Comparison of ENCODE assay signal across 8 cellular contexts in genomic region chr12:108838194-108839010, GRCh38. TPM values are rescaled to one million over a fixed set of nuclear protein-coding genes. Genes with fewer than 3 reads are reported as not detected.
A peak's percentile ranks its signal among the peaks of the same experiment; 100 is the strongest.
DNase-seq lines count a peak whose midpoint lies in the region; ATAC-seq, FAIRE-seq and TF ChIP-seq lines count a peak whose summit lies in the region.

No MANE protein-coding gene starts in this region.

- H3K27ac ChIP-seq in foreskin keratinocyte (peak overlapping the region; percentile 75), uterus (peak overlapping the region; percentile 84 to 86)

- H3K36me3 ChIP-seq in uterus, result no peaks in the 10 kb centered on the region

- FAIRE-seq in RCC 7860 (lab: Jason Lieb, UNC), result peak; percentile 91

- TF ChIP-seq CTCF in foreskin keratinocyte (conservative IDR thresholded peaks at IDR 0.05) (no peak), uterus (IDR thresholded peaks at IDR 0.05) (no peak)

- H3K27me3 ChIP-seq in foreskin keratinocyte (no peaks in the 10 kb centered on the region), uterus (no peaks in the 10 kb centered on the region)

- intact Hi-C loops in posterior vena cava (cut with DNase I) (no loop called here), uterus (cut with DNase I; ENCODE audit: low total_unique reads) (no loop called here)

- no peak overlapping the region for H3K4me3 ChIP-seq in uterus

- H3K9me3 ChIP-seq in uterus, result no peaks in the 10 kb centered on the region

- DNase-seq in AML-193 (lab: John Stamatoyannopoulos, UW) (peak; percentile 89 to 91), RCC 7860 (ENCODE audit: low spot score) (peak; percentile 99), foreskin keratinocyte (peak; percentile 98 to 99), posterior vena cava (ENCODE audit: low spot score) (peak; percentile 96), uterus (peak; percentile 81 to 90)
- DNase-seq in activated effector memory CD4-positive, alpha-beta T cell treated with anti-CD3 and anti-CD28 coated beads, Interleukin-2, amount 50 U/mL, for 16 hours, result peak; percentile 89

- ATAC-seq in HG03354 (IDR thresholded peaks at IDR 0.05; ENCODE audit: poor library complexity, severe bottlenecking, unreplicated experiment), result peak; percentile 97
- ATAC-seq in foreskin keratinocyte, result peak; percentile 95

- H3K4me1 ChIP-seq in foreskin keratinocyte (peaks cover 50% of the 10 kb centered on the region), uterus (peaks cover 0 to 19% of the 10 kb centered on the region in 2 donors)

- TF ChIP-seq POLR2A in GM19193 (IDR thresholded peaks at IDR 0.05; ENCODE audit: extremely low read depth, insufficient read depth, insufficient read length) (peak; percentile 56), uterus (IDR thresholded peaks at IDR 0.05) (peak; percentile 43 to 52)

RNA-seq across cellular contexts. Expression of gene SSH1, which starts 19.0 kb away (rescaled TPM):
- total RNA-seq in foreskin keratinocyte, result 26.0 and 32.1 TPM in 2 replicates
- polyA plus RNA-seq in foreskin keratinocyte, result 4.8 and 6.3 TPM in 2 replicates
- 10 to 100 TPM; 34.7 to 43.9 TPM for total RNA-seq in posterior vena cava
- total RNA-seq in uterus, result 10 to 100 TPM in 2 of 4 donors, 1 to 10 TPM in 2; 8.7 to 55.4 (median 10.7) TPM

RNA-seq across cellular contexts. Expression of gene DAO, which starts 41.5 kb away (rescaled TPM):
- total RNA-seq in foreskin keratinocyte (not detected in 2 replicates), posterior vena cava (under 1 TPM in 1 of 2 donors, not detected in 1; 0.28 TPM), uterus (not detected)
- polyA plus RNA-seq in foreskin keratinocyte, result not detected in 2 replicates
